ENCODE assay signal across 8 cellular contexts in genomic region chr13:28138012-28138755, GRCh38. TPM values are rescaled to one million over a fixed set of nuclear protein-coding genes. Genes with fewer than 3 reads are reported as not detected.
A peak's percentile ranks its signal among the peaks of the same experiment; 100 is the strongest.
DNase-seq lines count a peak whose midpoint lies in the region; ATAC-seq lines count a peak whose summit lies in the region.

A gene with protein sequence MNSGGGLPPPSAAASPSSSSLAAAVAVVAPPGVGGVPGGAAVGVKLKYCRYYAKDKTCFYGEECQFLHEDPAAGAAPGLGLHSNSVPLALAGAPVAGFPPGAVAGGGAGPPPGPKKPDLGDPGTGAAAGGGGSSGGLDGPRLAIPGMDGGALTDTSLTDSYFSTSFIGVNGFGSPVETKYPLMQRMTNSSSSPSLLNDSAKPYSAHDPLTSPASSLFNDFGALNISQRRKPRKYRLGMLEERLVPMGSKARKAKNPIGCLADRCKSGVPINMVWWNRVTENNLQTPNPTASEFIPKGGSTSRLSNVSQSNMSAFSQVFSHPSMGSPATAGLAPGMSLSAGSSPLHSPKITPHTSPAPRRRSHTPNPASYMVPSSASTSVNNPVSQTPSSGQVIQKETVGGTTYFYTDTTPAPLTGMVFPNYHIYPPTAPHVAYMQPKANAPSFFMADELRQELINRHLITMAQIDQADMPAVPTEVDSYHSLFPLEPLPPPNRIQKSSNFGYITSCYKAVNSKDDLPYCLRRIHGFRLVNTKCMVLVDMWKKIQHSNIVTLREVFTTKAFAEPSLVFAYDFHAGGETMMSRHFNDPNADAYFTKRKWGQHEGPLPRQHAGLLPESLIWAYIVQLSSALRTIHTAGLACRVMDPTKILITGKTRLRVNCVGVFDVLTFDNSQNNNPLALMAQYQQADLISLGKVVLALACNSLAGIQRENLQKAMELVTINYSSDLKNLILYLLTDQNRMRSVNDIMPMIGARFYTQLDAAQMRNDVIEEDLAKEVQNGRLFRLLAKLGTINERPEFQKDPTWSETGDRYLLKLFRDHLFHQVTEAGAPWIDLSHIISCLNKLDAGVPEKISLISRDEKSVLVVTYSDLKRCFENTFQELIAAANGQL (plus strand): TSS chr13:28138545. CDS start chr13:28138658, 113 bp downstream.

- H3K27ac Mint-ChIP-seq in activated T-helper 1 cell treated with anti-CD3 and anti-CD28 coated beads, Interleukin-12 subunit alpha, Interleukin-12 subunit beta, Interleukin-2, Interleukin-4 antibody, amounts not matched to agents 30 ng/mL and 10 ng/mL and 1 ng/mL, durations not matched to agents 14 hours and 24 hours and 36 hours: peak within 1 kb of the TSS; percentile 97
- peak within 1 kb of the TSS; percentile 96 to 99 (median 98) for H3K27ac Mint-ChIP-seq in naive thymus-derived CD4-positive, alpha-beta T cell
- peak within 1 kb of the TSS; percentile 90 for H3K27ac Mint-ChIP-seq in stimulated activated naive B cell treated with anti-CD40 and anti-IgM and Interleukin-4, amounts not matched to agents 10 μg/mL and 1 μg/mL and 100 μg/mL, for 72 hours

- H3K4me3 Mint-ChIP-seq in activated T-helper 1 cell treated with anti-CD3 and anti-CD28 coated beads, Interleukin-12 subunit alpha, Interleukin-12 subunit beta, Interleukin-2, Interleukin-4 antibody, amounts not matched to agents 30 ng/mL and 10 ng/mL and 1 ng/mL, durations not matched to agents 14 hours and 24 hours and 36 hours: peak within 1 kb of the TSS; percentile 96
- H3K4me3 Mint-ChIP-seq in naive thymus-derived CD4-positive, alpha-beta T cell: peak within 1 kb of the TSS; percentile 90 to 99 (median 96)
- H3K4me3 Mint-ChIP-seq in stimulated activated naive B cell treated with anti-CD40 and anti-IgM and Interleukin-4, amounts not matched to agents 10 μg/mL and 1 μg/mL and 100 μg/mL, for 72 hours: peak within 1 kb of the TSS; percentile 80 to 91

- POLR2A ChIA-PET in naive thymus-derived CD4-positive, alpha-beta T cell (lab: Charles Lee): interaction anchor here (0.6 to 1.9 kb wide), 6 partner anchors 8 to 712 kb away, joined by 3 to 5 read pairs (median 4); partner anchors contain the start of gene MTIF3

- DNase-seq in DMS53 (lab: John Stamatoyannopoulos, UW): peak; percentile 96
- DNase-seq in Jurkat, Clone E6-1 (ENCODE audit: low read depth, low spot score): peak; percentile 85
- peak; percentile 85 for DNase-seq in RPMI7951 (ENCODE audit: low read depth)
- DNase-seq in activated T-helper 1 cell treated with anti-CD3 and anti-CD28 coated beads, Interleukin-12 subunit alpha, Interleukin-12 subunit beta, Interleukin-2, Interleukin-4 antibody, amounts not matched to agents 30 ng/mL and 10 ng/mL and 1 ng/mL, durations not matched to agents 14 hours and 24 hours and 36 hours (ENCODE audit: low spot score): peak; percentile 89
- DNase-seq in fibroblast of gingiva (ENCODE audit: low read depth): peak; percentile 89
- DNase-seq in naive thymus-derived CD4-positive, alpha-beta T cell: peak; percentile 88 to 92 (median 91)
- DNase-seq in stimulated activated naive B cell treated with anti-CD40 and anti-IgM and Interleukin-4, amounts not matched to agents 10 μg/mL and 1 μg/mL and 100 μg/mL, for 72 hours: peak; percentile 90

- intact Hi-C loops in activated T-helper 1 cell treated with anti-CD3 and anti-CD28 coated beads, Interleukin-12 subunit alpha, Interleukin-12 subunit beta, Interleukin-2, Interleukin-4 antibody, amounts not matched to agents 30 ng/mL and 10 ng/mL and 1 ng/mL, durations not matched to agents 14 hours and 24 hours and 36 hours (cut with micrococcal nuclease): loop anchor here (1.0 to 10.0 kb wide), 12 partner anchors 34 to 1913 kb away; partner anchors contain the start of genes FLT3, LNX2, POLR1D and RNF6
- intact Hi-C loops in naive thymus-derived CD4-positive, alpha-beta T cell (cut with micrococcal nuclease): loop anchor here (1.0 to 10.0 kb wide), 17 partner anchors 49 to 1953 kb away; partner anchors contain the start of genes MTIF3 (in 1 of the 2), POMP (in 1 of the 2), RPL21 (in 1 of the 2) and SLC46A3 (in 1 of the 2)

- peak within 1 kb of the TSS; percentile 97 for H3K4me3 ChIP-seq in Jurkat, Clone E6-1 (ENCODE audit: low read length)
- H3K4me3 ChIP-seq in naive thymus-derived CD4-positive, alpha-beta T cell (ENCODE audit: low read length): peak within 1 kb of the TSS; percentile 56

- peaks cover 24% of the 10 kb centered on the region in 2 donors for H3K4me1 ChIP-seq in naive thymus-derived CD4-positive, alpha-beta T cell (ENCODE audit: control insufficient read depth in 2 of 2, insufficient read depth in 2 of 2, low read length in 2 of 2)

- H3K27ac ChIP-seq in naive thymus-derived CD4-positive, alpha-beta T cell (ENCODE audit: low read depth, low read length): peak within 1 kb of the TSS; percentile 99

- H3K9me3 Mint-ChIP-seq in activated T-helper 1 cell treated with anti-CD3 and anti-CD28 coated beads, Interleukin-12 subunit alpha, Interleukin-12 subunit beta, Interleukin-2, Interleukin-4 antibody, amounts not matched to agents 30 ng/mL and 10 ng/mL and 1 ng/mL, durations not matched to agents 14 hours and 24 hours and 36 hours: no peaks in the 10 kb centered on the region
- H3K9me3 Mint-ChIP-seq in naive thymus-derived CD4-positive, alpha-beta T cell: peaks cover 0 to 10% (median 0%) of the 10 kb centered on the region in 11 donors
- no peaks in the 10 kb centered on the region for H3K9me3 Mint-ChIP-seq in stimulated activated naive B cell treated with anti-CD40 and anti-IgM and Interleukin-4, amounts not matched to agents 10 μg/mL and 1 μg/mL and 100 μg/mL, for 72 hours

- H3K27me3 Mint-ChIP-seq in activated T-helper 1 cell treated with anti-CD3 and anti-CD28 coated beads, Interleukin-12 subunit alpha, Interleukin-12 subunit beta, Interleukin-2, Interleukin-4 antibody, amounts not matched to agents 30 ng/mL and 10 ng/mL and 1 ng/mL, durations not matched to agents 14 hours and 24 hours and 36 hours (ENCODE audit: insufficient read depth): no peaks in the 10 kb centered on the region
- H3K27me3 Mint-ChIP-seq in naive thymus-derived CD4-positive, alpha-beta T cell: peaks cover 0 to 2% (median 0%) of the 10 kb centered on the region in 5 donors
- H3K27me3 Mint-ChIP-seq in stimulated activated naive B cell treated with anti-CD40 and anti-IgM and Interleukin-4, amounts not matched to agents 10 μg/mL and 1 μg/mL and 100 μg/mL, for 72 hours: no peaks in the 10 kb centered on the region

- peaks cover 0 to 10% (median 0%) of the 10 kb centered on the region in 3 experiments for H3K36me3 ChIP-seq in naive thymus-derived CD4-positive, alpha-beta T cell (ENCODE audit: control insufficient read depth in 2 of 3, insufficient read depth in 3 of 3, low read length in 3 of 3)

- H3K9me3 ChIP-seq in naive thymus-derived CD4-positive, alpha-beta T cell (ENCODE audit: control insufficient read depth in 2 of 3, low read length in 3 of 3): no peaks in the 10 kb centered on the region

- CTCF ChIA-PET in naive thymus-derived CD4-positive, alpha-beta T cell (lab: Charles Lee): interaction anchor here (0.8 kb wide), 1 partner anchor 10 kb away, joined by 3 read pairs; no protein-coding TSS in a partner anchor

- H3K27me3 ChIP-seq in naive thymus-derived CD4-positive, alpha-beta T cell (ENCODE audit: control insufficient read depth in 2 of 2, insufficient read depth in 2 of 2, low read length in 2 of 2): no peaks in the 10 kb centered on the region

- H3K36me3 Mint-ChIP-seq in activated T-helper 1 cell treated with anti-CD3 and anti-CD28 coated beads, Interleukin-12 subunit alpha, Interleukin-12 subunit beta, Interleukin-2, Interleukin-4 antibody, amounts not matched to agents 30 ng/mL and 10 ng/mL and 1 ng/mL, durations not matched to agents 14 hours and 24 hours and 36 hours (ENCODE audit: low read depth): peaks cover 5% of the 10 kb centered on the region
- H3K36me3 Mint-ChIP-seq in naive thymus-derived CD4-positive, alpha-beta T cell: peaks cover 0 to 6% (median 0%) of the 10 kb centered on the region in 5 donors
- peaks cover 5 to 8% of the 10 kb centered on the region in 2 donors for H3K36me3 Mint-ChIP-seq in stimulated activated naive B cell treated with anti-CD40 and anti-IgM and Interleukin-4, amounts not matched to agents 10 μg/mL and 1 μg/mL and 100 μg/mL, for 72 hours

- peaks cover 50% of the 10 kb centered on the region for H3K4me1 Mint-ChIP-seq in activated T-helper 1 cell treated with anti-CD3 and anti-CD28 coated beads, Interleukin-12 subunit alpha, Interleukin-12 subunit beta, Interleukin-2, Interleukin-4 antibody, amounts not matched to agents 30 ng/mL and 10 ng/mL and 1 ng/mL, durations not matched to agents 14 hours and 24 hours and 36 hours (ENCODE audit: low read depth)
- H3K4me1 Mint-ChIP-seq in naive thymus-derived CD4-positive, alpha-beta T cell: peaks cover 43 to 52% (median 47%) of the 10 kb centered on the region in 7 donors
- peaks cover 25 to 58% of the 10 kb centered on the region in 2 donors for H3K4me1 Mint-ChIP-seq in stimulated activated naive B cell treated with anti-CD40 and anti-IgM and Interleukin-4, amounts not matched to agents 10 μg/mL and 1 μg/mL and 100 μg/mL, for 72 hours

- ATAC-seq in GM21529 (IDR thresholded peaks at IDR 0.05; ENCODE audit: unreplicated experiment): peak; percentile 50
- peak; percentile 73 for ATAC-seq in naive thymus-derived CD4-positive, alpha-beta T cell
- peak; percentile 68 to 74 for ATAC-seq in stimulated activated naive B cell treated with anti-CD40 and anti-IgM and Interleukin-4, amounts not matched to agents 10 μg/mL and 1 μg/mL and 100 μg/mL, for 72 hours (replicated peaks)

RNA-seq across cellular contexts. Expression of the gene that starts here (rescaled TPM):
- polyA plus RNA-seq in Jurkat, Clone E6-1 (2012; ENCODE audit: insufficient read depth, insufficient read length): 16.3 TPM
- total RNA-seq in RPMI7951 (2014; rRNA removed; shearing (Covaris generic)): 9.2 and 10.9 TPM in 2 replicates
- total RNA-seq in activated T-helper 1 cell treated with anti-CD3 and anti-CD28 coated beads, Interleukin-12 subunit alpha, Interleukin-12 subunit beta, Interleukin-2, Interleukin-4 antibody, amounts not matched to agents 30 ng/mL and 10 ng/mL and 1 ng/mL, durations not matched to agents 14 hours and 24 hours and 36 hours: 36.1 and 37.0 TPM in 2 replicates
- 10 to 100 TPM; 49.9 to 82.5 (median 76.4) TPM for total RNA-seq in naive thymus-derived CD4-positive, alpha-beta T cell
- 1 to 10 TPM; 3.9 to 5.0 TPM for polyA plus RNA-seq in naive thymus-derived CD4-positive, alpha-beta T cell

Comparison
In these comparisons a context has a peak if more than half of its experiments do, and no peak if none do; other contexts are left out.
1. Peak in every context shown above with its lines: DNase-seq, ATAC-seq, H3K4me3 ChIP-seq and H3K27ac ChIP-seq.